ENCODE assay signal across 8 cellular contexts in the genomic region with DNA sequence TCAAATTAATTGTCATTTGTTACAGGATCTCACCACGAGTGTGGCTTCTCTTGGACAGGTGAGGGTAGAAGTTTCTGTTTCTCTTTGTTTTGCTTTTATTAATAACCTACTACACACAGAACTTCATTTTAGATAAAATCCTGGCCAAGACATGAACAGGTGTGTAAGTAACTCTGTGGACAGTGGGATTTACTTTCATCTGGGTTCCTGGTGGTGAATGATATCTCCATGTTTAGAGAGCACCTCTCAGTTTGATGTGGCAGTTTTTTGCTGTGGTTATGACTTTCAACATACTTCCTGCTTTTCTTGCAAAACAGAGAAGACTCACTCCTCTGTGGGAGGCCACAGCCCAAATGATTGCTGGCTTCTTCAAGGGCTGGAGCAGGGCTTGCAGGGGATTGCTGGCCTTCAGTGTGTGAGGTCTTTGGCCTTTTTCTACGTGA.
A peak's percentile ranks its signal among the peaks of the same experiment; 100 is the strongest.
DNase-seq lines count a peak whose midpoint lies in the region; ATAC-seq lines count a peak whose summit lies in the region.

No MANE protein-coding gene starts in this region.

- H3K79me1 ChIP-seq in trophoblast cell (ENCODE audit: low read length) = no peaks in the 10 kb centered on the region

- peaks cover 0 to 6% (median 0%) of the 10 kb centered on the region in 8 donors for H3K9me3 Mint-ChIP-seq in CD4-positive, alpha-beta memory T cell
- H3K9me3 Mint-ChIP-seq in activated naive CD8-positive, alpha-beta T cell treated with anti-CD3 and anti-CD28 coated beads for 36 hours = peaks cover 6% of the 10 kb centered on the region

- H3K36me3 Mint-ChIP-seq in CD4-positive, alpha-beta memory T cell = no peaks in the 10 kb centered on the region
- peaks cover 10% of the 10 kb centered on the region for H3K36me3 Mint-ChIP-seq in activated naive CD8-positive, alpha-beta T cell treated with anti-CD3 and anti-CD28 coated beads for 36 hours

- no peak overlapping the region for H2AK5ac ChIP-seq in trophoblast cell (ENCODE audit: low read length)

- H3K4me1 ChIP-seq in CD4-positive, alpha-beta memory T cell (ENCODE audit: insufficient read depth, low read length) = peaks cover 39% of the 10 kb centered on the region
- H3K4me1 ChIP-seq in mucosa of rectum (ENCODE audit: control insufficient read depth in 2 of 2, insufficient read depth in 2 of 2, low read length in 2 of 2) = peaks cover 9 to 15% of the 10 kb centered on the region in 2 donors
- H3K4me1 ChIP-seq in trophoblast cell (ENCODE audit: control insufficient read depth in 1 of 2, insufficient read depth in 2 of 2, low read length in 2 of 2) = no peaks in the 10 kb centered on the region

- no peaks in the 10 kb centered on the region for H3K27me3 ChIP-seq in CD4-positive, alpha-beta memory T cell (ENCODE audit: insufficient read depth, low read length)
- H3K27me3 ChIP-seq in mucosa of rectum (ENCODE audit: control insufficient read depth in 2 of 2, insufficient read depth in 2 of 2, low read length in 2 of 2) (no peaks in the 10 kb centered on the region), trophoblast cell (ENCODE audit: insufficient read depth, low read length) (no peaks in the 10 kb centered on the region)

- no peaks in the 10 kb centered on the region for H3K9me3 ChIP-seq in CD4-positive, alpha-beta memory T cell (ENCODE audit: control insufficient read depth in 1 of 2, low read length in 2 of 2)
- no peaks in the 10 kb centered on the region for H3K9me3 ChIP-seq in mucosa of rectum (ENCODE audit: control insufficient read depth in 2 of 2, low read length in 2 of 2)
- H3K9me3 ChIP-seq in trophoblast cell (ENCODE audit: insufficient read depth, low read depth, low read length) = no peaks in the 10 kb centered on the region

- H3K27ac Mint-ChIP-seq in CD4-positive, alpha-beta memory T cell = peak overlapping the region; percentile 78 to 93 (median 90)
- H3K27ac Mint-ChIP-seq in activated naive CD8-positive, alpha-beta T cell treated with anti-CD3 and anti-CD28 coated beads for 36 hours = peak overlapping the region; percentile 92

- no peak overlapping the region for H3K4ac ChIP-seq in trophoblast cell (ENCODE audit: low read depth, low read length)

- no peak overlapping the region for H2BK120ac ChIP-seq in trophoblast cell (ENCODE audit: insufficient read depth, low read length, poor library complexity)

- H3K18ac ChIP-seq in trophoblast cell (ENCODE audit: low read length) = no peak overlapping the region

- no peak overlapping the region for H2BK12ac ChIP-seq in trophoblast cell (ENCODE audit: low read length)

- H3K79me2 ChIP-seq in trophoblast cell (ENCODE audit: control insufficient read depth, insufficient read depth, low read length, poor library complexity) = no peaks in the 10 kb centered on the region

- no peaks in the 10 kb centered on the region for H3K27me3 Mint-ChIP-seq in CD4-positive, alpha-beta memory T cell
- peaks cover 12% of the 10 kb centered on the region for H3K27me3 Mint-ChIP-seq in activated naive CD8-positive, alpha-beta T cell treated with anti-CD3 and anti-CD28 coated beads for 36 hours

- peak; percentile 41 to 58 (median 50) for DNase-seq in CD4-positive, alpha-beta memory T cell
- DNase-seq in MV-4-11 (lab: John Stamatoyannopoulos, UW) = peak; percentile 97
- peak; percentile 58 for DNase-seq in activated naive CD8-positive, alpha-beta T cell treated with anti-CD3 and anti-CD28 coated beads for 36 hours
- no peak for DNase-seq in SHP77 treated with DMSO at 0.1 percent for 48 hours (lab: John Stamatoyannopoulos, UW)
- no peak for DNase-seq in HPDE6-E6E7 (ENCODE audit: extremely low spot score)
- DNase-seq in trophoblast cell = no peak

- intact Hi-C loops in CD4-positive, alpha-beta memory T cell (cut with micrococcal nuclease) = loop anchor here (10.0 kb wide), 1 partner anchor 186 kb away; no protein-coding TSS in a partner anchor

- H3K4me3 Mint-ChIP-seq in CD4-positive, alpha-beta memory T cell = peak overlapping the region in 7 of 8 donors; percentile 7 to 83 (median 71)
- peak overlapping the region; percentile 42 for H3K4me3 Mint-ChIP-seq in activated naive CD8-positive, alpha-beta T cell treated with anti-CD3 and anti-CD28 coated beads for 36 hours

- no peak overlapping the region for H2AFZ ChIP-seq in trophoblast cell (ENCODE audit: insufficient read depth, low read length, poor library complexity)

- no peak overlapping the region for H4K91ac ChIP-seq in trophoblast cell (ENCODE audit: low read depth, low read length)

- no peak overlapping the region for H3K14ac ChIP-seq in trophoblast cell (ENCODE audit: low read length)

- H4K8ac ChIP-seq in trophoblast cell (ENCODE audit: low read depth, low read length) = no peak overlapping the region

- no peak overlapping the region for H2BK5ac ChIP-seq in trophoblast cell (ENCODE audit: low read depth, low read length, poor library complexity)

- H3K36me3 ChIP-seq in CD4-positive, alpha-beta memory T cell (ENCODE audit: insufficient read depth, low read length) = no peaks in the 10 kb centered on the region
- no peaks in the 10 kb centered on the region for H3K36me3 ChIP-seq in mucosa of rectum (ENCODE audit: control insufficient read depth in 2 of 2, insufficient read depth in 2 of 2, low read length in 2 of 2)
- H3K36me3 ChIP-seq in trophoblast cell (ENCODE audit: control insufficient read depth in 1 of 2, insufficient read depth in 2 of 2, low read length in 2 of 2) = peaks cover 0 to 2% of the 10 kb centered on the region in 2 experiments

- peaks cover 24 to 47% (median 38%) of the 10 kb centered on the region in 4 donors for H3K4me1 Mint-ChIP-seq in CD4-positive, alpha-beta memory T cell
- peaks cover 42% of the 10 kb centered on the region for H3K4me1 Mint-ChIP-seq in activated naive CD8-positive, alpha-beta T cell treated with anti-CD3 and anti-CD28 coated beads for 36 hours

- H3K4me2 ChIP-seq in trophoblast cell (ENCODE audit: low read length) = no peak overlapping the region

- H3K9ac ChIP-seq in mucosa of rectum (ENCODE audit: low read depth in 1 of 2, low read length in 2 of 2) (no peak overlapping the region), trophoblast cell (ENCODE audit: low read length) (no peak overlapping the region)

- CTCF ChIA-PET in CD4-positive, alpha-beta memory T cell (lab: Charles Lee; ENCODE audit: partially characterized antibody) = interaction anchor here (1.0 to 5.4 kb wide), 4 partner anchors 11 to 271 kb away, joined by 3 to 25 read pairs (median 9); no protein-coding TSS in a partner anchor

- ATAC-seq in GM21528 (IDR thresholded peaks at IDR 0.05; ENCODE audit: low FRiP score, unreplicated experiment) = peak; percentile 45

- WGBS in trophoblast cell (ENCODE audit: extremely low coverage, insufficient coverage, insufficient read length) = no CpG with 5 or more reads among the region's 2 CpGs

- peak overlapping the region; percentile 35 for H3K27ac ChIP-seq in CD4-positive, alpha-beta memory T cell (ENCODE audit: low read depth, low read length)
- H3K27ac ChIP-seq in mucosa of rectum (ENCODE audit: low read depth in 2 of 2, low read length in 2 of 2) = peak overlapping the region; percentile 70 to 83
- no peak overlapping the region for H3K27ac ChIP-seq in trophoblast cell (ENCODE audit: low read depth, low read length)

- H3K4me3 ChIP-seq in CD4-positive, alpha-beta memory T cell (ENCODE audit: low read length in 2 of 2) = no peak overlapping the region
- H3K4me3 ChIP-seq in mucosa of rectum (ENCODE audit: low read length in 2 of 2) = no peak overlapping the region
- no peak overlapping the region for H3K4me3 ChIP-seq in trophoblast cell (ENCODE audit: low read depth, low read length)

- POLR2A ChIA-PET in CD4-positive, alpha-beta memory T cell (lab: Charles Lee; ENCODE audit: partially characterized antibody) = interaction anchor here (0.6 to 1.3 kb wide), 7 partner anchors 29 to 274 kb away, joined by 3 to 5 read pairs (median 4); no protein-coding TSS in a partner anchor

- no peak overlapping the region for H3K23ac ChIP-seq in trophoblast cell (ENCODE audit: low read length)

- no peak overlapping the region for H4K12ac ChIP-seq in trophoblast cell (ENCODE audit: low read depth, low read length)

Comparison
In these comparisons a context has a peak if more than half of its experiments do, and no peak if none do; other contexts are left out.
1. DNase-seq: peak in CD4-positive, alpha-beta memory T cell (5 of 5), MV-4-11 (single experiment) and activated naive CD8-positive, alpha-beta T cell treated with anti-CD3 and anti-CD28 coated beads for 36 hours (single experiment); none in SHP77 treated with DMSO at 0.1 percent for 48 hours (single experiment), HPDE6-E6E7 (single experiment) and trophoblast cell (0 of 2).